Comparison of ENCODE assay signal across 1 cellular context in genomic region chr3:183884437-183885296, GRCh38.
TF ChIP-seq lines count a peak whose summit lies in the region.

TSS of gene PARL (minus strand) at chr3:183884880. CDS start at chr3:183884846, 34 bp downstream.

TF ChIP-seq in WTC11, 78 proteins besides CTCF, POLR2A, EP300 and RAD21 (continued from another document):
- peak; percentile 65; the same call in 1 of the 2 replicates for TF ChIP-seq ZBTB43 (CRISPR knock-in tag; IDR thresholded peaks at IDR 0.05)
- peak; percentile 51; the same call in 1 of the 2 replicates for TF ChIP-seq ZNF281 (CRISPR knock-in tag; IDR thresholded peaks at IDR 0.05)
- TF ChIP-seq GRHL2 (CRISPR knock-in tag; IDR thresholded peaks at IDR 0.05; ENCODE audit: insufficient replicate concordance, severe bottlenecking), result no peak
- no peak for TF ChIP-seq SOX15 (CRISPR knock-in tag; IDR thresholded peaks at IDR 0.05)
- no peak for TF ChIP-seq ZNF416 (CRISPR knock-in tag; IDR thresholded peaks at IDR 0.05)
- peak; percentile 99 for TF ChIP-seq FOXK1 (CRISPR knock-in tag; IDR thresholded peaks at IDR 0.05)
- TF ChIP-seq GABPB1 (CRISPR knock-in tag; IDR thresholded peaks at IDR 0.05), result peak; percentile 97
- TF ChIP-seq SMAD3 (CRISPR knock-in tag; IDR thresholded peaks at IDR 0.05; ENCODE audit: borderline replicate concordance), result peak; percentile 89; the same call in 1 of the 2 replicates
- TF ChIP-seq SP1 (CRISPR knock-in tag; conservative IDR thresholded peaks at IDR 0.05), result peak; percentile 94
- no peak for TF ChIP-seq E2F4 (CRISPR knock-in tag; IDR thresholded peaks at IDR 0.05; ENCODE audit: borderline replicate concordance, low read depth)
- peak; percentile 100 for TF ChIP-seq NR2C2 (CRISPR knock-in tag; IDR thresholded peaks at IDR 0.05)
- TF ChIP-seq ARID4B (CRISPR knock-in tag; IDR thresholded peaks at IDR 0.05; ENCODE audit: borderline replicate concordance), result peak; percentile 78
- peak; percentile 93 for TF ChIP-seq ZBTB21 (CRISPR knock-in tag; IDR thresholded peaks at IDR 0.05; ENCODE audit: borderline replicate concordance)
- TF ChIP-seq MLX (CRISPR knock-in tag; IDR thresholded peaks at IDR 0.05), result no peak
- TF ChIP-seq ATF3 (CRISPR knock-in tag; conservative IDR thresholded peaks at IDR 0.05), result no peak
- no peak for TF ChIP-seq STAT6 (CRISPR knock-in tag; conservative IDR thresholded peaks at IDR 0.05; ENCODE audit: low read depth)
- 0 out of 2 replicates have a peak, but pooled peaks have one; percentile 74 for TF ChIP-seq CREB1 (CRISPR knock-in tag; IDR thresholded peaks at IDR 0.05)
- peak; percentile 76; the same call in 1 of the 2 replicates for TF ChIP-seq ZNF232 (CRISPR knock-in tag; IDR thresholded peaks at IDR 0.05)
- TF ChIP-seq ETV6 (CRISPR knock-in tag; IDR thresholded peaks at IDR 0.05), result peak; percentile 98
- TF ChIP-seq TEAD1 (CRISPR knock-in tag; IDR thresholded peaks at IDR 0.05), result peak; percentile 88; the same call in 1 of the 2 replicates
- TF ChIP-seq USF1 (CRISPR knock-in tag; IDR thresholded peaks at IDR 0.05), result peak; percentile 27; the same call in 1 of the 2 replicates
- TF ChIP-seq FOXP1 (CRISPR knock-in tag; IDR thresholded peaks at IDR 0.05; ENCODE audit: borderline replicate concordance), result peak; percentile 95
- 0 out of 2 replicates have a peak, but pooled peaks have one; percentile 26 for TF ChIP-seq RELA (CRISPR knock-in tag; IDR thresholded peaks at IDR 0.05; ENCODE audit: borderline replicate concordance)
- no peak for TF ChIP-seq ATF6 (CRISPR knock-in tag; IDR thresholded peaks at IDR 0.05)
- no peak for TF ChIP-seq MXD4 (CRISPR knock-in tag; IDR thresholded peaks at IDR 0.05; ENCODE audit: borderline replicate concordance)
- no peak for TF ChIP-seq ZMAT4 (CRISPR knock-in tag; IDR thresholded peaks at IDR 0.05)
- 0 out of 2 replicates have a peak, but pooled peaks have one; percentile 62 for TF ChIP-seq TP53 (CRISPR knock-in tag; IDR thresholded peaks at IDR 0.05)
- TF ChIP-seq ESRRA (CRISPR knock-in tag; IDR thresholded peaks at IDR 0.05; ENCODE audit: borderline replicate concordance), result peak; percentile 80; the same call in 1 of the 2 replicates
- 0 out of 2 replicates have a peak, but pooled peaks have one; percentile 43 for TF ChIP-seq KAT7 (CRISPR knock-in tag; IDR thresholded peaks at IDR 0.05; ENCODE audit: borderline replicate concordance)
- TF ChIP-seq ZNF121 (CRISPR knock-in tag; IDR thresholded peaks at IDR 0.05), result peak; percentile 82; the same call in 1 of the 2 replicates
- TF ChIP-seq E2F1 (CRISPR knock-in tag; IDR thresholded peaks at IDR 0.05), result peak; percentile 69; the same call in 1 of the 2 replicates
- TF ChIP-seq IRF1 (CRISPR knock-in tag; IDR thresholded peaks at IDR 0.05), result peak; percentile 71; the same call in 1 of the 2 replicates
- TF ChIP-seq FOXP4 (CRISPR knock-in tag; IDR thresholded peaks at IDR 0.05), result peak; percentile 92
- TF ChIP-seq NFATC4 (CRISPR knock-in tag; IDR thresholded peaks at IDR 0.05), result no peak
